1 cellular context compared by ENCODE assay signal in genomic region chr15:31254431-31255175, GRCh38.
TF ChIP-seq lines count a peak whose summit lies in the region.

No MANE protein-coding gene starts in this region.

TF ChIP-seq in HEK293, 187 proteins besides CTCF, POLR2A, EP300 and RAD21 (continued from another document):
- TF ChIP-seq, protein P1, sequence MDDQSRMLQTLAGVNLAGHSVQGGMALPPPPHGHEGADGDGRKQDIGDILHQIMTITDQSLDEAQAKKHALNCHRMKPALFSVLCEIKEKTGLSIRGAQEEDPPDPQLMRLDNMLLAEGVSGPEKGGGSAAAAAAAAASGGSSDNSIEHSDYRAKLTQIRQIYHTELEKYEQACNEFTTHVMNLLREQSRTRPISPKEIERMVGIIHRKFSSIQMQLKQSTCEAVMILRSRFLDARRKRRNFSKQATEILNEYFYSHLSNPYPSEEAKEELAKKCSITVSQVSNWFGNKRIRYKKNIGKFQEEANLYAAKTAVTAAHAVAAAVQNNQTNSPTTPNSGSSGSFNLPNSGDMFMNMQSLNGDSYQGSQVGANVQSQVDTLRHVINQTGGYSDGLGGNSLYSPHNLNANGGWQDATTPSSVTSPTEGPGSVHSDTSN (CRISPR knock-in tag; IDR thresholded peaks at IDR 0.05), result no peak
- TF ChIP-seq ZEB2 (tag by site-specific recombination; IDR thresholded peaks at IDR 0.05), result peak; percentile 69
- no peak for TF ChIP-seq ZNF513 (tag by site-specific recombination; IDR thresholded peaks at IDR 0.05)
- TF ChIP-seq ZBTB21 (tag by site-specific recombination; IDR thresholded peaks at IDR 0.05), result peak; percentile 57; the same call in 1 of the 2 replicates
- TF ChIP-seq BCL11A (tag by site-specific recombination; IDR thresholded peaks at IDR 0.05; ENCODE audit: low read depth), result no peak
- TF ChIP-seq AEBP2 (tag by site-specific recombination; IDR thresholded peaks at IDR 0.05; ENCODE audit: borderline replicate concordance), result no peak
- TF ChIP-seq ZNF26 (tag by site-specific recombination; IDR thresholded peaks at IDR 0.05), result no peak
- no peak for TF ChIP-seq ZSCAN18 (tag by site-specific recombination; IDR thresholded peaks at IDR 0.05)
- TF ChIP-seq ZNF416 (tag by site-specific recombination; IDR thresholded peaks at IDR 0.05), result no peak
- TF ChIP-seq ZNF274 (IDR thresholded peaks at IDR 0.05; ENCODE audit: low read length), result no peak
- TF ChIP-seq ZNF274 (tag by site-specific recombination; IDR thresholded peaks at IDR 0.05; ENCODE audit: borderline replicate concordance), result no peak
- TF ChIP-seq YY1 (tag by site-specific recombination; IDR thresholded peaks at IDR 0.05), result no peak
- no peak for TF ChIP-seq ZNF423 (tag by site-specific recombination; IDR thresholded peaks at IDR 0.05)
- no peak for TF ChIP-seq ZNF174 (tag by site-specific recombination; IDR thresholded peaks at IDR 0.05)
- no peak for TF ChIP-seq ZNF658 (tag by site-specific recombination; IDR thresholded peaks at IDR 0.05)
- TF ChIP-seq, protein P2, sequence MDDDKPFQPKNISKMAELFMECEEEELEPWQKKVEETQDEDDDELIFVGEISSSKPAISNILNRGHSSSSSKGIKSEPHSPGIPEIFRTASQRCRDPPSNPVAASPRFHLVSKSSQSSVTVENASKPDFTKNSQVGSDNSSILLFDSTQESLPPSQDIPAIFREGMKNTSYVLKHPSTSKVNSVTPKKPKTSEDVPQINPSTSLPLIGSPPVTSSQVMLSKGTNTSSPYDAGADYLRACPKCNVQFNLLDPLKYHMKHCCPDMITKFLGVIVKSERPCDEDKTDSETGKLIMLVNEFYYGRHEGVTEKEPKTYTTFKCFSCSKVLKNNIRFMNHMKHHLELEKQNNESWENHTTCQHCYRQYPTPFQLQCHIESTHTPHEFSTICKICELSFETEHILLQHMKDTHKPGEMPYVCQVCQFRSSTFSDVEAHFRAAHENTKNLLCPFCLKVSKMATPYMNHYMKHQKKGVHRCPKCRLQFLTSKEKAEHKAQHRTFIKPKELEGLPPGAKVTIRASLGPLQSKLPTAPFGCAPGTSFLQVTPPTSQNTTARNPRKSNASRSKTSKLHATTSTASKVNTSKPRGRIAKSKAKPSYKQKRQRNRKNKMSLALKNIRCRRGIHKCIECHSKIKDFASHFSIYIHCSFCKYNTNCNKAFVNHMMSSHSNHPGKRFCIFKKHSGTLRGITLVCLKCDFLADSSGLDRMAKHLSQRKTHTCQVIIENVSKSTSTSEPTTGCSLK (tag by site-specific recombination; IDR thresholded peaks at IDR 0.05), result no peak
- no peak for TF ChIP-seq ZNF302 (tag by site-specific recombination; IDR thresholded peaks at IDR 0.05; ENCODE audit: low read depth)
- TF ChIP-seq ZNF121 (tag by site-specific recombination; IDR thresholded peaks at IDR 0.05), result no peak
- no peak for TF ChIP-seq BCL11B (tag by site-specific recombination; IDR thresholded peaks at IDR 0.05; ENCODE audit: low read depth)
- no peak for TF ChIP-seq ZSCAN5A (tag by site-specific recombination; IDR thresholded peaks at IDR 0.05)
- TF ChIP-seq, protein P3, sequence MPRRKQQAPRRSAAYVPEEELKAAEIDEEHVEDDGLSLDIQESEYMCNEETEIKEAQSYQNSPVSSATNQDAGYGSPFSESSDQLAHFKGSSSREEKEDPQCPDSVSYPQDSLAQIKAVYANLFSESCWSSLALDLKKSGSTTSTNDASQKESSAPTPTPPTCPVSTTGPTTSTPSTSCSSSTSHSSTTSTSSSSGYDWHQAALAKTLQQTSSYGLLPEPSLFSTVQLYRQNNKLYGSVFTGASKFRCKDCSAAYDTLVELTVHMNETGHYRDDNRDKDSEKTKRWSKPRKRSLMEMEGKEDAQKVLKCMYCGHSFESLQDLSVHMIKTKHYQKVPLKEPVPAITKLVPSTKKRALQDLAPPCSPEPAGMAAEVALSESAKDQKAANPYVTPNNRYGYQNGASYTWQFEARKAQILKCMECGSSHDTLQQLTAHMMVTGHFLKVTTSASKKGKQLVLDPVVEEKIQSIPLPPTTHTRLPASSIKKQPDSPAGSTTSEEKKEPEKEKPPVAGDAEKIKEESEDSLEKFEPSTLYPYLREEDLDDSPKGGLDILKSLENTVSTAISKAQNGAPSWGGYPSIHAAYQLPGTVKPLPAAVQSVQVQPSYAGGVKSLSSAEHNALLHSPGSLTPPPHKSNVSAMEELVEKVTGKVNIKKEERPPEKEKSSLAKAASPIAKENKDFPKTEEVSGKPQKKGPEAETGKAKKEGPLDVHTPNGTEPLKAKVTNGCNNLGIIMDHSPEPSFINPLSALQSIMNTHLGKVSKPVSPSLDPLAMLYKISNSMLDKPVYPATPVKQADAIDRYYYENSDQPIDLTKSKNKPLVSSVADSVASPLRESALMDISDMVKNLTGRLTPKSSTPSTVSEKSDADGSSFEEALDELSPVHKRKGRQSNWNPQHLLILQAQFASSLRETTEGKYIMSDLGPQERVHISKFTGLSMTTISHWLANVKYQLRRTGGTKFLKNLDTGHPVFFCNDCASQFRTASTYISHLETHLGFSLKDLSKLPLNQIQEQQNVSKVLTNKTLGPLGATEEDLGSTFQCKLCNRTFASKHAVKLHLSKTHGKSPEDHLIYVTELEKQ (tag by site-specific recombination; IDR thresholded peaks at IDR 0.05; ENCODE audit: borderline replicate concordance), result peak; percentile 68; the same call in 1 of the 2 replicates
- TF ChIP-seq, protein P4, sequence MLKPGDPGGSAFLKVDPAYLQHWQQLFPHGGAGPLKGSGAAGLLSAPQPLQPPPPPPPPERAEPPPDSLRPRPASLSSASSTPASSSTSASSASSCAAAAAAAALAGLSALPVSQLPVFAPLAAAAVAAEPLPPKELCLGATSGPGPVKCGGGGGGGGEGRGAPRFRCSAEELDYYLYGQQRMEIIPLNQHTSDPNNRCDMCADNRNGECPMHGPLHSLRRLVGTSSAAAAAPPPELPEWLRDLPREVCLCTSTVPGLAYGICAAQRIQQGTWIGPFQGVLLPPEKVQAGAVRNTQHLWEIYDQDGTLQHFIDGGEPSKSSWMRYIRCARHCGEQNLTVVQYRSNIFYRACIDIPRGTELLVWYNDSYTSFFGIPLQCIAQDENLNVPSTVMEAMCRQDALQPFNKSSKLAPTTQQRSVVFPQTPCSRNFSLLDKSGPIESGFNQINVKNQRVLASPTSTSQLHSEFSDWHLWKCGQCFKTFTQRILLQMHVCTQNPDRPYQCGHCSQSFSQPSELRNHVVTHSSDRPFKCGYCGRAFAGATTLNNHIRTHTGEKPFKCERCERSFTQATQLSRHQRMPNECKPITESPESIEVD (tag by site-specific recombination; IDR thresholded peaks at IDR 0.05), result peak; percentile 96
- TF ChIP-seq PRDM4 (tag by site-specific recombination; IDR thresholded peaks at IDR 0.05), result peak; percentile 45; the same call in 1 of the 2 replicates
- no peak for TF ChIP-seq ZNF548 (tag by site-specific recombination; IDR thresholded peaks at IDR 0.05)
- no peak for TF ChIP-seq ZNF704 (tag by site-specific recombination; IDR thresholded peaks at IDR 0.05)
- peak; percentile 79 for TF ChIP-seq ZNF394 (tag by site-specific recombination; IDR thresholded peaks at IDR 0.05; ENCODE audit: borderline replicate concordance)
- no peak for TF ChIP-seq RBAK (tag by site-specific recombination; IDR thresholded peaks at IDR 0.05)
- no peak for TF ChIP-seq ZNF214 (tag by site-specific recombination; IDR thresholded peaks at IDR 0.05; ENCODE audit: borderline replicate concordance)
- TF ChIP-seq SCRT2 (tag by site-specific recombination; IDR thresholded peaks at IDR 0.05), result no peak
- TF ChIP-seq ZNF2 (tag by site-specific recombination; IDR thresholded peaks at IDR 0.05), result no peak
- TF ChIP-seq ZNF670 (tag by site-specific recombination; IDR thresholded peaks at IDR 0.05; ENCODE audit: low read depth), result no peak
TF ChIP-seq in HEK293: peak in this region for 38.
